In the genomic region with DNA sequence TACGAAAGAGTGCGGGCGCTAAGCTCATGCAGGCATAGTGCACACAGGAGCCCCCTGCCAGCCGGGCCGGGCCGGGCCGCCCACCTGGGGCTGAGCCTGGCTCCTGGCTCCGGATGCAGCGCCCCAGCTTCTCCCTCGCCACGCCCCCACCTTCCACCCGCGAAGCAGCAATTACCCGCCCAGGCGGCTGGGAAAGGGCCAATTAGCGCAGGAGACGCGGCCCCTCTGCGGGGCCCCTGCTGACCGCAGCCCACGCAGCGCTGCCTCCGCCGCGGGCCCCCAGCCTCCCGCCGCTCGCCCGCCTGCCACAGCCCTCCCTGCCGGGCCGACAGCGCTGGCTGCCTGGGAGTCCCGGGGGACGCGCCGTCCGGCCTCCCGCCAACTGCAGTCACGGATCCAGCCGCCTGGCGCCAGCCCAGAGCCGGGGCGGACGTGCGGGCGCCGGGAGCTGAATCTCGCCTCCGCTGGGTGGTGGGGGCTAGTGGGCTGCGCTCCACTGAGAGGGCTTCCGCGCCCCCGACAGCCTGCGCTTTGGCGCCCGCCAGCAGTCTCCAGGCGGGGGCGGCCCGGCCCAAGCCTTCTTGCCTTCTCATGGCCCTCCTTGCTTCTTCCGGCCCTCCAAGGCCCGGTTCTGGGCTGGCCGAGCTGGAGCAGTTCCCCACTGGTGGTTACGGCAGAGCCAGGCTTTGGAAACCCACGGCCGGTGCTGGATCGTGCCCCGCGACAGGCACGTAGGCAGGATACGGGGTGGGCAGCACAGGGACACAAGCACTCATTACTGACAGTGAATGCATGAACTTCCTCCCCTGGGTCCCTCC, we compare ENCODE assay signal across 1 cellular context.
A peak's percentile ranks its signal among the peaks of the same experiment; 100 is the strongest.
TF ChIP-seq lines count a peak whose summit lies in the region.

No MANE protein-coding gene starts in this region.

TF ChIP-seq in GM12878, 131 proteins besides CTCF, POLR2A, EP300 and RAD21 (continued from another document):
- TF ChIP-seq, protein P1, sequence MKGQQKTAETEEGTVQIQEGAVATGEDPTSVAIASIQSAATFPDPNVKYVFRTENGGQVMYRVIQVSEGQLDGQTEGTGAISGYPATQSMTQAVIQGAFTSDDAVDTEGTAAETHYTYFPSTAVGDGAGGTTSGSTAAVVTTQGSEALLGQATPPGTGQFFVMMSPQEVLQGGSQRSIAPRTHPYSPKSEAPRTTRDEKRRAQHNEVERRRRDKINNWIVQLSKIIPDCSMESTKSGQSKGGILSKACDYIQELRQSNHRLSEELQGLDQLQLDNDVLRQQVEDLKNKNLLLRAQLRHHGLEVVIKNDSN (IDR thresholded peaks at IDR 0.05; ENCODE audit: borderline replicate concordance, extremely low read length, insufficient read depth, low read depth, low read length) = no peak
- TF ChIP-seq NR2F1 (conservative IDR thresholded peaks at IDR 0.05) (peak; percentile 43), FOS (IDR thresholded peaks at IDR 0.05; ENCODE audit: borderline replicate concordance, extremely low read depth, insufficient read length) (no peak), STAT1 (conservative IDR thresholded peaks at IDR 0.05) (no peak), LARP7 (IDR thresholded peaks at IDR 0.05) (peak; percentile 82), ZBTB33 (IDR thresholded peaks at IDR 0.05) (no peak), TCF3 (IDR thresholded peaks at IDR 0.05; ENCODE audit: borderline replicate concordance, insufficient read depth, low read depth, low read length) (0 out of 2 replicates have a peak, but pooled peaks have one; percentile 9), NR2C2 (IDR thresholded peaks at IDR 0.05; ENCODE audit: borderline replicate concordance, control insufficient read depth, insufficient read length, low read depth) (no peak), NFIC (IDR thresholded peaks at IDR 0.05; ENCODE audit: low read depth, low read length) (no peak), ATF7 (IDR thresholded peaks at IDR 0.05; ENCODE audit: low read depth) (no peak), ZSCAN29 (IDR thresholded peaks at IDR 0.05) (peak; percentile 40; the same call in 1 of the 2 replicates), ETV6 (conservative IDR thresholded peaks at IDR 0.05 in 1 of 2, IDR thresholded peaks at IDR 0.05 in 1 of 2; ENCODE audit: borderline replicate concordance in 1 of 2, low read depth in 1 of 2) (no peak), PAX8 (IDR thresholded peaks at IDR 0.05) (no peak), FOXM1 (IDR thresholded peaks at IDR 0.05; ENCODE audit: low read depth, low read length) (no peak), DPF2 (IDR thresholded peaks at IDR 0.05) (peak; percentile 87; the same call in 1 of the 2 replicates), JUND (IDR thresholded peaks at IDR 0.05; ENCODE audit: low read depth, low read length) (no peak), E2F8 (IDR thresholded peaks at IDR 0.05; ENCODE audit: low read depth, partially characterized antibody) (no peak)
